In the genomic region with DNA sequence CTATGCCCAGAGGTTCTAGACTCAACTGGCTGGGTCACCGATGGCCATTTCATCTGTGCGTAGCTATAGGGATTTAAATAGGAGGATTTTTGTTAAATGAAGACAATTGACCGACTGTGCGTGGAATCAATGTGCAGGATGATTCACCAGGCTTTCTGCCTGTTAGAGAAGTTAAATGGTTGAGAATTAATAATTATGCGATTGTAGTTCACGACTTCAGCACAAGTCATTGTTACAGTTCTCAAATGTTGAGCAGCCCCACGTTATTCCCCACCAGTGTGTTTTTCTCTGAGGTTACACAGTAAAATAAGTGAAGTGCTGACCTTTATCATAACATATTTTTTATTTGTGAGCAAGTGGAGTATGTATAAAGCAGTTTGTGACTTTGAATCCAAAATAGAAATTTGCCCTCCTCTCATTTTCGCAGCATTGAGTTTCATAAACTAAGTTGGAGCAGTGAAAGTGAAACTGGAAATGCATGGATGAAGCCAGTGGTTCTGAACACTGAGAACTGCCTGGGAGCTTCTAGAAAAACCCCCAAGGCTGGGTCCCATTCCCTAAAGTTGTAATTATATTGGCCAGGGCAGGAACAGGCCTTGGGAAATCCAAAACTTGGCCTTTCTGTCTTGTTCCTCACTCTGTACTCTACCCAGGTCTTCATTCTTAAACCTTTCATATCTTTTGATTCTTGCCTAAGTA, we compare ENCODE assay signal across 11 cellular contexts.
DNase-seq lines count a peak whose midpoint lies in the region; TF ChIP-seq lines count a peak whose summit lies in the region.
"Had no signal": no experiment of that assay in that cellular context is flagged by ENCODE, and none has a peak within 500 bp of the region (broad histone marks: within the 10 kb centered on the region; RNA-seq: fewer than 3 reads in every experiment).

No MANE protein-coding gene starts in this region.

- WGBS in transverse colon (ENCODE audit: low coverage in 1 of 2), 2 donors = 62 to 63% methylated on average over 7 to 8 of the region's 8 CpGs

- no peaks in the 10 kb centered on the region for H3K9me3 Mint-ChIP-seq in activated T-cell treated with anti-CD3 and anti-CD28 coated beads, Interleukin-2, amount 50 U/mL, for 24 hours
- H3K9me3 Mint-ChIP-seq in Caco-2 (ENCODE audit: unreplicated experiment) = no peaks in the 10 kb centered on the region

- peak overlapping the region; percentile 36 to 49 (median 39) for H3K27ac ChIP-seq in transverse colon
- H3K27ac ChIP-seq: epithelial cell of prostate had no signal

- peak overlapping the region; percentile 9 for H3K4me3 Mint-ChIP-seq in activated T-cell treated with anti-CD3 and anti-CD28 coated beads, Interleukin-2, amount 50 U/mL, for 24 hours
- H3K4me3 Mint-ChIP-seq in Caco-2 (ENCODE audit: unreplicated experiment) = no peak overlapping the region

- no peak for TF ChIP-seq EP300 in transverse colon (IDR thresholded peaks at IDR 0.05; ENCODE audit: low read depth)

- H3K27ac Mint-ChIP-seq in activated T-cell treated with anti-CD3 and anti-CD28 coated beads, Interleukin-2, amount 50 U/mL, for 24 hours = peak overlapping the region; percentile 45
- H3K27ac Mint-ChIP-seq in Caco-2 (ENCODE audit: unreplicated experiment) = no peak overlapping the region

- peaks cover 64% of the 10 kb centered on the region for H3K4me1 Mint-ChIP-seq in activated T-cell treated with anti-CD3 and anti-CD28 coated beads, Interleukin-2, amount 50 U/mL, for 24 hours (ENCODE audit: low read depth)
- peaks cover 5% of the 10 kb centered on the region for H3K4me1 Mint-ChIP-seq in Caco-2 (ENCODE audit: low read depth, unreplicated experiment)

- CTCF ChIA-PET in Caco-2 (lab: Charles Lee) = no interaction called here

- BruUV-seq in Caco-2 (replicated peaks; lab: Mats Ljungman, UMichigan) = no TSS peak

- H3K4me3 ChIP-seq in transverse colon (peak overlapping the region in 1 of 4 donors; percentile 11), Caco-2 (ENCODE audit: low read depth, low read length) (no peak overlapping the region)

- in situ Hi-C loops in transverse colon (cut with MboI; ENCODE audit: low pct_ligation_motif_present in 1 of 4, low pct_unique_long_range_greater_than_20kb in 1 of 4, low sequenced_read_pairs in 3 of 4) = no loop called here

- no peaks in the 10 kb centered on the region for H3K27me3 Mint-ChIP-seq in activated T-cell treated with anti-CD3 and anti-CD28 coated beads, Interleukin-2, amount 50 U/mL, for 24 hours
- no peaks in the 10 kb centered on the region for H3K27me3 Mint-ChIP-seq in Caco-2 (ENCODE audit: insufficient read depth, unreplicated experiment)

- no peak for DNase-seq in activated T-cell treated with anti-CD3 and anti-CD28 coated beads, Interleukin-2, amount 50 U/mL, for 24 hours
- DNase-seq in activated T-cell treated with anti-CD3 and anti-CD28 coated beads, Interleukin-2, amount 50 U/mL, for 1 hour = no peak
- DNase-seq in RPMI8226 = peak; percentile 50
- peak; percentile 32 for DNase-seq in iris pigment epithelial cell (ENCODE audit: low read depth)
- DNase-seq in transverse colon = no peak
- DNase-seq in NCI-H510A treated with DMSO at 0.1 percent for 48 hours (lab: John Stamatoyannopoulos, UW) = no peak
- DNase-seq in HPDE6-E6E7 (ENCODE audit: extremely low spot score) = no peak
- no peak for DNase-seq in Caco-2
- DNase-seq: COR-L47, NCI-H1417 treated with DMSO at 0.1 percent for 48 hours had no signal

- H3K4me1 ChIP-seq in transverse colon (peaks cover 0 to 16% (median 2%) of the 10 kb centered on the region in 4 donors), Caco-2 (no peaks in the 10 kb centered on the region)

- no peaks in the 10 kb centered on the region for H3K27me3 ChIP-seq in transverse colon
- H3K27me3 ChIP-seq in Caco-2 (replicated peaks; ENCODE audit: control insufficient read depth, insufficient read depth, low read length) = no peaks in the 10 kb centered on the region

- peaks cover 16% of the 10 kb centered on the region for H3K36me3 Mint-ChIP-seq in activated T-cell treated with anti-CD3 and anti-CD28 coated beads, Interleukin-2, amount 50 U/mL, for 24 hours (ENCODE audit: low read depth)
- H3K36me3 Mint-ChIP-seq in Caco-2 (ENCODE audit: insufficient read depth, unreplicated experiment) = no peaks in the 10 kb centered on the region

- H3K9me3 ChIP-seq in transverse colon (no peaks in the 10 kb centered on the region), Caco-2 (no peaks in the 10 kb centered on the region)

- no peak for TF ChIP-seq CTCF in transverse colon (IDR thresholded peaks at IDR 0.05)
- no peak for TF ChIP-seq CTCF in Caco-2 (IDR thresholded peaks at IDR 0.05; ENCODE audit: insufficient read depth in 1 of 2, low read depth in 1 of 2, low read length in 1 of 2, severe bottlenecking in 1 of 2, unreplicated experiment in 1 of 2)

- no peaks in the 10 kb centered on the region for H3K36me3 ChIP-seq in transverse colon
- H3K36me3 ChIP-seq in Caco-2 (ENCODE audit: control insufficient read depth, insufficient read depth, low read length) = no peaks in the 10 kb centered on the region

- no peak for TF ChIP-seq POLR2A in transverse colon (IDR thresholded peaks at IDR 0.05)

- intact Hi-C loops in transverse colon (cut with DNase I; ENCODE audit: low total_unique reads) (no loop called here), Caco-2 (cut with micrococcal nuclease; ENCODE audit: unreplicated experiment) (no loop called here)

- POLR2A ChIA-PET in Caco-2 (lab: Charles Lee) = no interaction called here

Comparison
In these comparisons a context has a peak if more than half of its experiments do, and no peak if none do; other contexts are left out.
1. DNase-seq: peak in RPMI8226 (single experiment) and iris pigment epithelial cell (single experiment); none in activated T-cell treated with anti-CD3 and anti-CD28 coated beads, Interleukin-2, amount 50 U/mL, for 24 hours (single experiment), activated T-cell treated with anti-CD3 and anti-CD28 coated beads, Interleukin-2, amount 50 U/mL, for 1 hour (single experiment), transverse colon (single experiment), NCI-H510A treated with DMSO at 0.1 percent for 48 hours (single experiment), HPDE6-E6E7 (single experiment) and Caco-2 (0 of 2).